Comparison of ENCODE assay signal across 7 cellular contexts in genomic region chr15:51776952-51777574, GRCh38. TPM values are rescaled to one million over a fixed set of nuclear protein-coding genes. Genes with fewer than 3 reads are reported as not detected.
DNase-seq lines count a peak whose midpoint lies in the region; ATAC-seq and TF ChIP-seq lines count a peak whose summit lies in the region.

No MANE protein-coding gene starts in this region.

- no peaks in the 10 kb centered on the region for H3K9me3 ChIP-seq in naive thymus-derived CD4-positive, alpha-beta T cell (ENCODE audit: control insufficient read depth in 2 of 3, low read length in 3 of 3)

- H3K4me3 Mint-ChIP-seq in naive thymus-derived CD4-positive, alpha-beta T cell: no peak overlapping the region

- POLR2A ChIA-PET in naive thymus-derived CD4-positive, alpha-beta T cell (lab: Charles Lee): interaction anchor here (1.1 to 1.8 kb wide), 4 partner anchors 45 to 127 kb away, joined by 3 to 13 read pairs (median 4); no protein-coding TSS in a partner anchor

- no peak overlapping the region for H3K4me3 ChIP-seq in epithelial cell of proximal tubule (ENCODE audit: low read depth, low read length)
- no peak overlapping the region for H3K4me3 ChIP-seq in naive thymus-derived CD4-positive, alpha-beta T cell (ENCODE audit: low read length)

- TF ChIP-seq CTCF in GM12872 (IDR thresholded peaks at IDR 0.05; ENCODE audit: insufficient read depth, low read depth, low read length) (peak; percentile 78), epithelial cell of proximal tubule (conservative IDR thresholded peaks at IDR 0.05; ENCODE audit: low read depth, low read length) (peak; percentile 86)

- H3K4me1 ChIP-seq in naive thymus-derived CD4-positive, alpha-beta T cell (ENCODE audit: control insufficient read depth in 2 of 2, insufficient read depth in 2 of 2, low read length in 2 of 2): no peaks in the 10 kb centered on the region

- H3K4me1 Mint-ChIP-seq in naive thymus-derived CD4-positive, alpha-beta T cell: peaks cover 0 to 12% (median 6%) of the 10 kb centered on the region in 7 donors

- intact Hi-C loops in naive thymus-derived CD4-positive, alpha-beta T cell (cut with micrococcal nuclease): loop anchor here (1.0 to 10.0 kb wide), 7 partner anchors 26 to 242 kb away; partner anchors contain the start of genes LYSMD2 (in 1 of the 2) and TMOD2 (in 1 of the 2)

- H3K27ac Mint-ChIP-seq in naive thymus-derived CD4-positive, alpha-beta T cell: no peak overlapping the region

- CTCF ChIA-PET in naive thymus-derived CD4-positive, alpha-beta T cell (lab: Charles Lee): interaction anchor here (0.6 to 4.6 kb wide), 26 partner anchors 10 to 614 kb away, joined by 3 to 117 read pairs (median 4); partner anchors contain the start of gene LYSMD2

- no peaks in the 10 kb centered on the region for H3K27me3 Mint-ChIP-seq in naive thymus-derived CD4-positive, alpha-beta T cell

- peak; percentile 73 for ATAC-seq in HG03354 (IDR thresholded peaks at IDR 0.05; ENCODE audit: poor library complexity, severe bottlenecking, unreplicated experiment)
- peak; percentile 86 for ATAC-seq in naive thymus-derived CD4-positive, alpha-beta T cell

- no peak overlapping the region for H3K27ac ChIP-seq in naive thymus-derived CD4-positive, alpha-beta T cell (ENCODE audit: low read depth, low read length)

- H3K36me3 Mint-ChIP-seq in naive thymus-derived CD4-positive, alpha-beta T cell: peaks cover 1 to 48% (median 22%) of the 10 kb centered on the region in 5 donors

- no peaks in the 10 kb centered on the region for H3K27me3 ChIP-seq in naive thymus-derived CD4-positive, alpha-beta T cell (ENCODE audit: control insufficient read depth in 2 of 2, insufficient read depth in 2 of 2, low read length in 2 of 2)

- H3K36me3 ChIP-seq in naive thymus-derived CD4-positive, alpha-beta T cell (ENCODE audit: control insufficient read depth in 2 of 3, insufficient read depth in 3 of 3, low read length in 3 of 3): peaks cover 0 to 30% (median 7%) of the 10 kb centered on the region in 3 experiments

- peaks cover 0 to 5% (median 0%) of the 10 kb centered on the region in 11 donors for H3K9me3 Mint-ChIP-seq in naive thymus-derived CD4-positive, alpha-beta T cell

- peak; percentile 61 to 73 for DNase-seq in NOMO-1 (lab: John Stamatoyannopoulos, UW; ENCODE audit: unreplicated experiment in 2 of 2)
- DNase-seq in activated CD8-positive, alpha-beta memory T cell treated with anti-CD3 and anti-CD28 coated beads, Interleukin-2, amount 50 U/mL, for 1 hour (ENCODE audit: extremely low read depth): peak; percentile 38
- peak; percentile 45 for DNase-seq in epithelial cell of proximal tubule (ENCODE audit: low read depth)
- DNase-seq in naive thymus-derived CD4-positive, alpha-beta T cell: peak in 8 of 9 donors; percentile 37 to 74 (median 64)
- peak in 5 of 6 experiments; percentile 33 to 74 (median 53) for DNase-seq in stimulated activated naive CD4-positive, alpha-beta T cell (lab: John Stamatoyannopoulos, UW)

RNA-seq across cellular contexts. Expression of gene TMOD2, which starts 25.7 kb away (rescaled TPM):
- total RNA-seq in epithelial cell of proximal tubule: 1.5 and 1.6 TPM in 2 replicates
- total RNA-seq in naive thymus-derived CD4-positive, alpha-beta T cell: 10 to 100 TPM in 4 of 5 experiments, 1 to 10 TPM in 1; 9.5 to 17.1 (median 13.4) TPM
- 1 to 10 TPM; 1.4 to 1.9 TPM for polyA plus RNA-seq in naive thymus-derived CD4-positive, alpha-beta T cell

RNA-seq across cellular contexts. Expression of gene LYSMD2, which starts 39.6 kb away (rescaled TPM):
- total RNA-seq in epithelial cell of proximal tubule: 1.7 and 8.0 TPM in 2 replicates
- total RNA-seq in naive thymus-derived CD4-positive, alpha-beta T cell: 10 to 100 TPM; 12.5 to 33.8 (median 17.8) TPM
- 10 to 100 TPM; 42.2 to 46.8 TPM for polyA plus RNA-seq in naive thymus-derived CD4-positive, alpha-beta T cell

RNA-seq across cellular contexts. Expression of gene TMOD3, which starts 52.4 kb away (rescaled TPM):
- total RNA-seq in epithelial cell of proximal tubule: 36.0 and 42.2 TPM in 2 replicates
- 10 to 100 TPM; 46.5 to 75.9 (median 50.4) TPM for total RNA-seq in naive thymus-derived CD4-positive, alpha-beta T cell
- 10 to 100 TPM; 25.5 to 25.6 TPM for polyA plus RNA-seq in naive thymus-derived CD4-positive, alpha-beta T cell
